10 cellular contexts compared by ENCODE assay signal in the genomic region with DNA sequence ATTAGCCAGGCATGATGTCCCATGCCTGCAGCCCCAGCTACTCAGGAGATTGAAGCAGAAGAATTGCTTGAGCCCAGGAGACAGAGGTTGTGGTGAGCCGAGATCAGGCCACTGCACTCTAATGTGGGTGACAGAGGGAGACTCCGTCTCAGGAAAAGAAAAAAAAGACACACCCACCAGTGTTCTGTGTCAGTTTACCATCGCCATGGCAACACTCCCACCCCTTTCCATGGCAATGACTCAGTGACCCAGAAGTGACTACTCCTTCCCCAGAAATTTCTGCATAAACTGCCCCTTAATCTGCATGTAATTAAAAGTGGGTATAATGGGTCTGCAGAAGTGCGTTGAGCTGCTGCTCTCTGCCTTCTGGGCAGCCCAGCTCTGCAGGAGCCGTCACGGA. TPM values are rescaled to one million over a fixed set of nuclear protein-coding genes. Genes with fewer than 3 reads are reported as not detected.
DNase-seq lines count a peak whose midpoint lies in the region; TF ChIP-seq lines count a peak whose summit lies in the region.
"Had no signal": no experiment of that assay in that cellular context is flagged by ENCODE, and none has a peak within 500 bp of the region (broad histone marks: within the 10 kb centered on the region; RNA-seq: fewer than 3 reads in every experiment).

No MANE protein-coding gene starts in this region.

- POLR2A ChIA-PET in AG04450 (lab: Yijun Ruan, JAX), result no interaction called here
- POLR2A ChIA-PET in Caco-2 (lab: Charles Lee), result no interaction called here

- H3K4me3 Mint-ChIP-seq in Caco-2 (ENCODE audit: unreplicated experiment), result no peak overlapping the region
- H3K4me3 Mint-ChIP-seq: CD4-positive, alpha-beta T cell had no signal

- TF ChIP-seq CTCF in AG04450 (IDR thresholded peaks at IDR 0.05; ENCODE audit: low read depth, low read length) (no peak), Caco-2 (IDR thresholded peaks at IDR 0.05; ENCODE audit: insufficient read depth in 1 of 2, low read depth in 1 of 2, low read length in 1 of 2, severe bottlenecking in 1 of 2, unreplicated experiment in 1 of 2) (no peak)

- DNase-seq in AG04450 (ENCODE audit: low read depth, low spot score), result peak; percentile 15
- peak; percentile 70 for DNase-seq in M059J (ENCODE audit: low read depth)
- DNase-seq in amniotic stem cell (lab: John Stamatoyannopoulos, UW), result peak; percentile 33
- peak; percentile 72 for DNase-seq in retina
- no peak for DNase-seq in Karpas-422
- DNase-seq in SJCRH30, result no peak
- DNase-seq in Caco-2, result no peak
- no peak for DNase-seq in NCI-H2196 treated with DMSO at 0.1 percent for 48 hours (lab: John Stamatoyannopoulos, UW; ENCODE audit: unreplicated experiment)
- DNase-seq: CD4-positive, alpha-beta T cell; colonic mucosa had no signal

- H3K9me3 ChIP-seq in AG04450 (ENCODE audit: control insufficient read depth, insufficient read depth, low read length), result no peaks in the 10 kb centered on the region; the same call in 1 of the 2 replicates
- H3K9me3 ChIP-seq in Karpas-422 (ENCODE audit: low read length), result no peaks in the 10 kb centered on the region
- no peaks in the 10 kb centered on the region for H3K9me3 ChIP-seq in SJCRH30 (replicated peaks)
- no peaks in the 10 kb centered on the region for H3K9me3 ChIP-seq in Caco-2
- H3K9me3 ChIP-seq: colonic mucosa had no signal

- H3K4me1 Mint-ChIP-seq in Caco-2 (ENCODE audit: low read depth, unreplicated experiment), result no peaks in the 10 kb centered on the region

- CTCF ChIA-PET in AG04450 (lab: Charles Lee), result interaction anchor here (0.6 kb wide), 1 partner anchor 21 kb away, joined by 4 read pairs; no protein-coding TSS in a partner anchor
- CTCF ChIA-PET in Caco-2 (lab: Charles Lee), result no interaction called here

- H3K9me3 Mint-ChIP-seq in Caco-2 (ENCODE audit: unreplicated experiment), result no peaks in the 10 kb centered on the region
- H3K9me3 Mint-ChIP-seq: CD4-positive, alpha-beta T cell had no signal

- no TSS peak for BruUV-seq in Caco-2 (replicated peaks; lab: Mats Ljungman, UMichigan)

- H3K4me3 ChIP-seq in AG04450 (ENCODE audit: low read depth, low read length), result no peak overlapping the region
- no peak overlapping the region for H3K4me3 ChIP-seq in Karpas-422 (ENCODE audit: low read length)
- no peak overlapping the region for H3K4me3 ChIP-seq in SJCRH30
- no peak overlapping the region for H3K4me3 ChIP-seq in Caco-2 (ENCODE audit: low read depth, low read length)
- H3K4me3 ChIP-seq: colonic mucosa had no signal

- no peak overlapping the region for H2AFZ ChIP-seq in Karpas-422 (ENCODE audit: low read length)

- H3K27ac Mint-ChIP-seq in Caco-2 (ENCODE audit: unreplicated experiment), result no peak overlapping the region
- H3K27ac Mint-ChIP-seq: CD4-positive, alpha-beta T cell had no signal

- no peaks in the 10 kb centered on the region for H3K36me3 ChIP-seq in Karpas-422 (ENCODE audit: insufficient read depth, low read length)
- H3K36me3 ChIP-seq in SJCRH30, result no peaks in the 10 kb centered on the region
- no peaks in the 10 kb centered on the region for H3K36me3 ChIP-seq in Caco-2 (ENCODE audit: control insufficient read depth, insufficient read depth, low read length)
- H3K36me3 ChIP-seq: colonic mucosa had no signal

- peaks cover 6% of the 10 kb centered on the region for H3K79me2 ChIP-seq in Karpas-422 (ENCODE audit: low read length)

- peaks cover 10% of the 10 kb centered on the region for H4K20me1 ChIP-seq in Karpas-422 (ENCODE audit: insufficient read depth, low read depth, low read length)

- intact Hi-C loops in Caco-2 (cut with micrococcal nuclease; ENCODE audit: unreplicated experiment), result no loop called here

- peaks cover 20% of the 10 kb centered on the region for H3K36me3 Mint-ChIP-seq in Caco-2 (ENCODE audit: insufficient read depth, unreplicated experiment)

- no peak overlapping the region for H3K4me2 ChIP-seq in Karpas-422 (ENCODE audit: low read depth, low read length, poor library complexity, severe bottlenecking)

- H3K27me3 Mint-ChIP-seq in Caco-2 (ENCODE audit: insufficient read depth, unreplicated experiment), result no peaks in the 10 kb centered on the region
- H3K27me3 Mint-ChIP-seq: CD4-positive, alpha-beta T cell had no signal

- no peak overlapping the region for H3K9ac ChIP-seq in Karpas-422 (ENCODE audit: low read length)

- H3K9me2 ChIP-seq in Karpas-422 (replicated peaks; ENCODE audit: insufficient read depth, low read length), result no peaks in the 10 kb centered on the region

- H3K27ac ChIP-seq in AG04450 (ENCODE audit: low read depth, low read length) (no peak overlapping the region), Karpas-422 (ENCODE audit: low read length) (no peak overlapping the region), SJCRH30 (no peak overlapping the region)
- H3K27ac ChIP-seq: colonic mucosa had no signal

- H3K27me3 ChIP-seq in AG04450 (ENCODE audit: control insufficient read depth, insufficient read depth, low read length) (no peaks in the 10 kb centered on the region), Karpas-422 (ENCODE audit: low read length) (no peaks in the 10 kb centered on the region), SJCRH30 (no peaks in the 10 kb centered on the region), Caco-2 (replicated peaks; ENCODE audit: control insufficient read depth, insufficient read depth, low read length) (no peaks in the 10 kb centered on the region)
- H3K27me3 ChIP-seq: colonic mucosa had no signal

- H3K4me1 ChIP-seq in Karpas-422 (ENCODE audit: low read length) (peaks cover 14% of the 10 kb centered on the region), SJCRH30 (no peaks in the 10 kb centered on the region; the same call in 1 of the 2 replicates), Caco-2 (peaks cover 6% of the 10 kb centered on the region)

RNA-seq across cellular contexts. Expression of a gene that starts 4.0 kb away (rescaled TPM):
- polyA plus RNA-seq in AG04450 (2011; rRNA removed), result 8.5 and 10.1 TPM in 2 replicates
- 7.5 and 9.2 TPM in 2 replicates for polyA minus RNA-seq in AG04450 (2011; rRNA and poly(A)+ RNA removed)
- total RNA-seq in M059J (2014; rRNA removed; shearing (Covaris generic)), result 13.3 and 20.4 TPM in 2 replicates
- 8.3 and 17.5 TPM in 2 replicates for total RNA-seq in Karpas-422 (2014; rRNA removed; shearing (Covaris generic); ENCODE audit: low replicate concordance)
- 19.2 and 21.0 TPM in 2 replicates for total RNA-seq in SJCRH30 (2014; rRNA removed; shearing (Covaris generic))
- total RNA-seq in Caco-2 (2022), result 82.0 and 91.9 TPM in 2 replicates

Comparison
In these comparisons a context has a peak if more than half of its experiments do, and no peak if none do; other contexts are left out.
1. DNase-seq: peak in AG04450 (single experiment), M059J (single experiment), amniotic stem cell (single experiment) and retina (single experiment); none in Karpas-422 (single experiment), SJCRH30 (0 of 2), Caco-2 (0 of 2) and NCI-H2196 treated with DMSO at 0.1 percent for 48 hours (single experiment).